In genomic region chr17:46191332-46192210, GRCh38 we compare ENCODE assay signal across 1 cellular context.
TF ChIP-seq lines count a peak whose summit lies in the region.

No MANE protein-coding gene starts in this region.

TF ChIP-seq in K562, 482 proteins besides CTCF, POLR2A, EP300 and RAD21 (continued from another document and continues in another):
- TF ChIP-seq ARID3A (IDR thresholded peaks at IDR 0.05; ENCODE audit: borderline replicate concordance, low read depth, low read length) (peak; percentile 61; the same call in 1 of the 2 replicates), HDAC6 (IDR thresholded peaks at IDR 0.05; ENCODE audit: low read depth, low read length) (no peak), HIVEP1 (CRISPR knock-in tag; IDR thresholded peaks at IDR 0.05) (no peak), PCBP2 (IDR thresholded peaks at IDR 0.05; ENCODE audit: low read depth, low read length, poor library complexity, severe bottlenecking) (no peak), ILF3 (IDR thresholded peaks at IDR 0.05; ENCODE audit: borderline replicate concordance) (no peak), FOS (IDR thresholded peaks at IDR 0.05; ENCODE audit: extremely low read depth, insufficient read length) (no peak), ZNF76 (CRISPR knock-in tag; IDR thresholded peaks at IDR 0.05; ENCODE audit: borderline replicate concordance) (no peak), PPARD (CRISPR knock-in tag; IDR thresholded peaks at IDR 0.05) (no peak), EHMT2 (IDR thresholded peaks at IDR 0.05) (no peak), DMBX1 (CRISPR knock-in tag; IDR thresholded peaks at IDR 0.05; ENCODE audit: borderline replicate concordance) (no peak), NFIX (CRISPR knock-in tag; IDR thresholded peaks at IDR 0.05; ENCODE audit: low read depth) (no peak), SUPT5H (IDR thresholded peaks at IDR 0.05) (no peak; the same call in 1 of the 2 replicates), ZNF3 (CRISPR knock-in tag; IDR thresholded peaks at IDR 0.05) (no peak), PURB (CRISPR knock-in tag; IDR thresholded peaks at IDR 0.05; ENCODE audit: low read depth) (no peak), ZFP1 (CRISPR knock-in tag; IDR thresholded peaks at IDR 0.05) (no peak), MTA1 (IDR thresholded peaks at IDR 0.05; ENCODE audit: borderline replicate concordance) (0 out of 2 replicates have a peak, but pooled peaks have one; percentile 53), TCF15 (CRISPR knock-in tag; IDR thresholded peaks at IDR 0.05) (no peak), FOXM1 (IDR thresholded peaks at IDR 0.05; ENCODE audit: low read depth) (0 out of 2 replicates have a peak, but pooled peaks have one; percentile 7), FOXM1 (CRISPR knock-in tag; IDR thresholded peaks at IDR 0.05; ENCODE audit: low read depth) (no peak), TFE3 (CRISPR knock-in tag; IDR thresholded peaks at IDR 0.05) (peak; percentile 80), MTA3 (IDR thresholded peaks at IDR 0.05; ENCODE audit: borderline replicate concordance) (0 out of 2 replicates have a peak, but pooled peaks have one; percentile 56), ZNF785 (CRISPR knock-in tag; IDR thresholded peaks at IDR 0.05) (no peak), ZNF277 (CRISPR knock-in tag; IDR thresholded peaks at IDR 0.05; ENCODE audit: borderline replicate concordance) (no peak), ZNF507 (tag; conservative IDR thresholded peaks at IDR 0.05) (no peak), ZFX (CRISPR knock-in tag; IDR thresholded peaks at IDR 0.05) (no peak), RBM14 (IDR thresholded peaks at IDR 0.05; ENCODE audit: borderline replicate concordance, insufficient read depth, low read depth, low read length) (no peak), ZBTB9 (CRISPR knock-in tag; IDR thresholded peaks at IDR 0.05) (no peak), PHF21A (IDR thresholded peaks at IDR 0.05; ENCODE audit: borderline replicate concordance, low read depth) (no peak), GATA2 (CRISPR knock-in tag; IDR thresholded peaks at IDR 0.05) (no peak), RNF219 (CRISPR knock-in tag; IDR thresholded peaks at IDR 0.05) (no peak), WHSC1 (IDR thresholded peaks at IDR 0.05; ENCODE audit: low read length) (no peak), ZBED1 (IDR thresholded peaks at IDR 0.05) (no peak), ZNF398 (CRISPR knock-in tag; IDR thresholded peaks at IDR 0.05) (no peak), ZNF407 (IDR thresholded peaks at IDR 0.05; ENCODE audit: low read depth) (no peak), PREB (CRISPR knock-in tag; IDR thresholded peaks at IDR 0.05) (no peak), ZNF75A (CRISPR knock-in tag; IDR thresholded peaks at IDR 0.05) (no peak), ZC3H8 (IDR thresholded peaks at IDR 0.05) (no peak), ZZZ3 (IDR thresholded peaks at IDR 0.05) (no peak), SMARCB1 (IDR thresholded peaks at IDR 0.05; ENCODE audit: insufficient read length, low read depth) (no peak)
